In the genomic region with DNA sequence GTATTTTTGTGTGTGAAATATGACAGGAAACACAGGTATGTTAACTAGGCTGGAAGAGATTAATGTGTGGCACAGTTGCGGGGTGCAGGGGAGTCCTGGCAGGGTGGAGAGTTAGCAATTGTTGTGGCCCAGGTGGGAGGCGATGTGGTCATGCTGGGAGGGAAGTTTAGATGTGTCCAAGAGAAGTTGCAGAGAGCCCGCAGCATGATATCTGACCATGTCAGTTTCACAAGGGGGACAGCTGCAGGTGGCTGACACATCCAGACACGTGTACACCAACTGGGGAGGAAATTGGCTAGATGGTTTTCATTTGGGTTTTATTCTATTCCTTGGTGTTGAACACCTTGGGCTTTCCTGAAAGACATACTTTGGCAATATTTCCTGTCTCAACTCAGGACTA, we compare ENCODE assay signal across 17 cellular contexts.
"Had no signal": no experiment of that assay in that cellular context is flagged by ENCODE, and none has a peak within 500 bp of the region (broad histone marks: within the 10 kb centered on the region; RNA-seq: fewer than 3 reads in every experiment).

No MANE protein-coding gene starts in this region.

- H3K27me3 ChIP-seq: esophagus muscularis mucosa, gastroesophageal sphincter, right atrium auricular region, transverse colon had no signal

- DNase-seq: effector memory CD4-positive, alpha-beta T cell; glutamatergic neuron; islet precursor cell; mammary epithelial cell; mucosa of descending colon; naive thymus-derived CD8-positive, alpha-beta T cell; posterior cingulate gyrus; stimulated activated CD4-positive, alpha-beta T cell treated with anti-CD3 and anti-CD28 coated beads, Interleukin-2, amount 100 ng/mL, for 48 hours; transverse colon had no signal

- H3K9me3 ChIP-seq: mucosa of descending colon, thoracic aorta, transverse colon had no signal

- ATAC-seq: gastroesophageal sphincter; left lobe of liver; mucosa of descending colon; naive thymus-derived CD8-positive, alpha-beta T cell; stimulated activated memory B cell treated with anti-CD40 and anti-IgM and Interleukin-4, amounts not matched to agents 10 μg/mL and 1 μg/mL and 100 μg/mL, for 72 hours had no signal

- H3K4me3 ChIP-seq: esophagus muscularis mucosa, gastroesophageal sphincter, mucosa of descending colon, right atrium auricular region, smooth muscle cell, thoracic aorta, transverse colon had no signal

- H3K36me3 ChIP-seq: esophagus muscularis mucosa, gastroesophageal sphincter, right atrium auricular region, thoracic aorta, transverse colon had no signal

- H3K4me1 ChIP-seq: esophagus muscularis mucosa, gastroesophageal sphincter, right atrium auricular region, transverse colon had no signal

- H3K27ac ChIP-seq: epithelial cell of prostate, esophagus muscularis mucosa, gastroesophageal sphincter, right atrium auricular region, thoracic aorta, transverse colon had no signal

- H3K4me2 ChIP-seq: smooth muscle cell had no signal
